Comparison of ENCODE assay signal across 8 cellular contexts in the genomic region with DNA sequence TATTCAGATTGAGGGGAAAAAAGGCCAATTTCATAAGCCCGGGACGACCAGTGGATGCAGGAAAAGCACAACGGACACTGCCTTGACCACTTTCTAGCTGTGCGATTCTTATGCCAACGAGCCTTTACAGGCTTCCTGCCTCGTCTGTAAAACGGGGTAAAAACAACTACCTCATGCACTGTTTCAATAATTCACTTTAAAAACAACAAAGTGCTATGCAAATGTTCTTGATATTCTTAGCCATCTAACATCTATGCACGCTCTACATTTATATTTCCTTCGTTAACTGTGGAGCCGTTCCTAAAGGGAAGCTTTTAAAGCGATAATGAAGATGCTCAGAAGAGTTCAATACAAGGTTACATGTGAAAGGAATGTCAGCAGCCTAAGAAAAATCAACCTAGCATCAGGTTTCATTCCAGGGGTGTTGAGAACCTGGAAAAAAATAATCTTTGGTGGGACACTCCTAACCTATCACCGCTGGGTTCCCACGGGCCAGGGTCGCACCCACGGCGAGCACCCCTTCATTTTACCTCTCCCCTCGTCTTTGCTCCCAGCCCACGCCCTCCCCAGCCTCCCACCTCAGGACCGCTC. TPM values are rescaled to one million over a fixed set of nuclear protein-coding genes. Genes with fewer than 3 reads are reported as not detected.
DNase-seq lines count a peak whose midpoint lies in the region; ATAC-seq, FAIRE-seq and TF ChIP-seq lines count a peak whose summit lies in the region.

No MANE protein-coding gene starts in this region.

- H3K79me2 ChIP-seq in PC-9 (ENCODE audit: low read depth) = peaks cover 13% of the 10 kb centered on the region
- 0 out of 4 replicates have a peak, but pooled peaks cover 0 to 6% of the 10 kb centered on the region in 2 experiments for H3K79me2 ChIP-seq in H1 (ENCODE audit: control insufficient read depth in 1 of 2, insufficient read depth in 2 of 2, low read length in 2 of 2)

- H3K56ac ChIP-seq in H1 (replicated peaks; ENCODE audit: insufficient read length, low read depth, low read length) = peak overlapping the region; percentile 62

- H3K27ac ChIP-seq in PC-9 (peak overlapping the region; percentile 48), H1 (ENCODE audit: low read depth, low read length) (0 out of 2 replicates have a peak overlapping the region, but pooled peaks have one; percentile 18)

- H3K4me1 ChIP-seq in PC-9 (replicated peaks; ENCODE audit: insufficient read depth) = peaks cover 41% of the 10 kb centered on the region
- peaks cover 4 to 14% (median 9%) of the 10 kb centered on the region in 4 experiments; a peak in 6 of 7 replicates for H3K4me1 ChIP-seq in H1 (replicated peaks in 1 of 4; ENCODE audit: control insufficient read depth in 3 of 4, insufficient read depth in 4 of 4, low read length in 3 of 4)

- no peaks in the 10 kb centered on the region for H3K9me2 ChIP-seq in PC-9 (ENCODE audit: insufficient read depth)

- no peaks in the 10 kb centered on the region for H3K36me3 Mint-ChIP-seq in nephron (ENCODE audit: low read depth)

- CTCF ChIA-PET in PC-9 (lab: Charles Lee) (interaction anchor here (0.6 to 1.3 kb wide), 3 partner anchors 38 to 1873 kb away, joined by 3 to 4 read pairs (median 3); no protein-coding TSS in a partner anchor), H1 (lab: Charles Lee; ENCODE audit: partially characterized antibody) (interaction anchor here (1.3 to 2.0 kb wide), 5 partner anchors 19 to 85 kb away, joined by 4 to 6 read pairs (median 4); no protein-coding TSS in a partner anchor)

- H4K20me1 ChIP-seq in PC-9 (ENCODE audit: insufficient read depth) (no peaks in the 10 kb centered on the region), H1 (replicated peaks in 1 of 2; ENCODE audit: control insufficient read depth in 1 of 2, insufficient read depth in 2 of 2, low read length in 2 of 2) (no peaks in the 10 kb centered on the region)

- H2BK120ac ChIP-seq in H1 (replicated peaks; ENCODE audit: low read depth, low read length) = peak overlapping the region; percentile 6

- no peak overlapping the region for H2BK15ac ChIP-seq in H1 (ENCODE audit: low read length)

- DNase-seq in AG09309 (ENCODE audit: low read depth) = no peak
- no peak for DNase-seq in PC-9
- DNase-seq in H1 (ENCODE audit: low read depth in 1 of 2, low spot score in 2 of 2) = no peak
- DNase-seq in stimulated activated CD4-positive, alpha-beta T cell treated with anti-CD3 and anti-CD28 coated beads, Interleukin-4, amount 100 ng/mL, for 1 hour = no peak
- DNase-seq in activated gamma-delta T cell treated with Interleukin-2 at 50 U/mL for 16 hours = no peak
- DNase-seq in AG20443 (ENCODE audit: low spot score) = no peak

- peak overlapping the region; percentile 87 for H3K4me2 ChIP-seq in PC-9
- peak overlapping the region; percentile 61 to 80 for H3K4me2 ChIP-seq in H1 (ENCODE audit: insufficient read depth in 1 of 2, low read depth in 2 of 2, low read length in 2 of 2)

- no peaks in the 10 kb centered on the region for H3K27me3 ChIP-seq in PC-9 (ENCODE audit: insufficient read depth, low read depth)
- H3K27me3 ChIP-seq in H1 (replicated peaks in 1 of 4; ENCODE audit: control insufficient read depth in 3 of 4, extremely low read depth in 1 of 4, insufficient read depth in 3 of 4, low read length in 3 of 4) = no peaks in the 10 kb centered on the region

- H3K14ac ChIP-seq in H1 (ENCODE audit: insufficient read length) = no peak overlapping the region

- TF ChIP-seq EP300 in H1 (IDR thresholded peaks at IDR 0.05; ENCODE audit: borderline replicate concordance in 1 of 2, low read depth in 2 of 2, low read length in 2 of 2) = no peak

- peak overlapping the region; percentile 82 to 98 (median 97) for H3K27ac Mint-ChIP-seq in nephron

- peak overlapping the region in 3 of 4 experiments; percentile 3 to 46 (median 30); a peak in 3 of 7 replicates for H3K9ac ChIP-seq in H1 (replicated peaks in 1 of 4; ENCODE audit: extremely low read depth in 1 of 4, low read depth in 3 of 4, low read length in 3 of 4)

- FAIRE-seq in H1 (lab: Jason Lieb, UNC) = peak; percentile 71

- 4% methylated on average over 17 of the region's 19 CpGs; no CpG with 5 or more reads in 1 of the 2 experiments for WGBS in H1 (ENCODE audit: extremely low coverage in 1 of 2, insufficient coverage in 1 of 2, insufficient read length in 1 of 2, insufficient replicate concordance in 2 of 2, low coverage in 1 of 2, low lambda C conversion rate in 2 of 2, missing lambda C conversion rate in 1 of 2), 2 experiments

- no peak overlapping the region for H3K23ac ChIP-seq in H1 (ENCODE audit: insufficient read length)

- TSS peak; percentile 69 for BruUV-seq in PC-9 (replicated peaks; lab: Mats Ljungman, UMichigan)

- H3K4me3 Mint-ChIP-seq in nephron = peak overlapping the region; percentile 85 to 92 (median 90)

- peaks cover 37% of the 10 kb centered on the region for H3F3A ChIP-seq in PC-9 (ENCODE audit: insufficient read depth, low read depth)

- H2BK12ac ChIP-seq in H1 (ENCODE audit: low read depth, low read length) = peak overlapping the region; percentile 2; the same call in 1 of the 2 replicates

- peak overlapping the region; percentile 53 for H4K5ac ChIP-seq in H1 (ENCODE audit: insufficient read length, low read depth, low read length)

- H3K27me3 Mint-ChIP-seq in nephron (ENCODE audit: low read depth) = peaks cover 2% of the 10 kb centered on the region

- H3K4me3 ChIP-seq in AG09309 (ENCODE audit: control insufficient read depth, low read depth, low read length) (peak overlapping the region; percentile 69), PC-9 (peak overlapping the region; percentile 70), H1 (ENCODE audit: extremely low read depth in 1 of 4, insufficient read depth in 2 of 4, low read depth in 3 of 4, low read length in 4 of 4) (peak overlapping the region; percentile 42 to 87 (median 72))

- H3K4ac ChIP-seq in H1 (replicated peaks; ENCODE audit: insufficient read length, low read depth, low read length) = peak overlapping the region; percentile 21

- intact Hi-C loops in PC-9 (cut with micrococcal nuclease; ENCODE audit: unreplicated experiment) = loop anchor here (10.0 kb wide), 1 partner anchor 339 kb away; a partner anchor contains a TSS

- no peak overlapping the region for H2AK5ac ChIP-seq in H1 (ENCODE audit: low read depth, low read length)

- H3K79me1 ChIP-seq in H1 (ENCODE audit: low read depth, low read length) = no peaks in the 10 kb centered on the region

- TF ChIP-seq CTCF in AG09309 (IDR thresholded peaks at IDR 0.05; ENCODE audit: control insufficient read depth, insufficient read depth, low read depth, low read length, missing control alignments) (no peak), PC-9 (conservative IDR thresholded peaks at IDR 0.05) (no peak; the same call in 1 of the 2 replicates), H1 (IDR thresholded peaks at IDR 0.05; ENCODE audit: control extremely low read depth in 1 of 3, insufficient read depth in 1 of 3, low read depth in 1 of 3, low read length in 3 of 3) (no peak), nephron (IDR thresholded peaks at IDR 0.05; ENCODE audit: unreplicated experiment in 3 of 3) (peak; percentile 29 to 41 (median 41))

- no peak for TF ChIP-seq RAD21 in H1 (IDR thresholded peaks at IDR 0.05 in 1 of 2, conservative IDR thresholded peaks at IDR 0.05 in 1 of 2; ENCODE audit: low read depth in 2 of 2, low read length in 2 of 2)

- H3K9me3 ChIP-seq in PC-9 (ENCODE audit: insufficient read depth, low read depth) (no peaks in the 10 kb centered on the region), H1 (ENCODE audit: insufficient read depth in 2 of 2, low read depth in 1 of 2, low read length in 1 of 2) (no peaks in the 10 kb centered on the region)

- H2BK5ac ChIP-seq in H1 (ENCODE audit: low read depth, low read length) = peak overlapping the region; percentile 52; the same call in 1 of the 2 replicates

- H3K9me3 Mint-ChIP-seq in nephron = no peaks in the 10 kb centered on the region

- H4K8ac ChIP-seq in H1 (ENCODE audit: extremely low read depth, insufficient read depth, low read length) = peak overlapping the region; percentile 71; the same call in 1 of the 2 replicates

- POLR2A ChIA-PET in PC-9 (lab: Charles Lee; ENCODE audit: unreplicated experiment) (interaction anchor here (0.6 kb wide), 1 partner anchor 817 kb away, joined by 4 read pairs; no protein-coding TSS in a partner anchor), H1 (lab: Charles Lee; ENCODE audit: partially characterized antibody) (interaction anchor here (0.7 to 3.1 kb wide), 10 partner anchors 9 to 530 kb away, joined by 3 to 17 read pairs (median 4); no protein-coding TSS in a partner anchor)

- peak overlapping the region; percentile 93 for H4K91ac ChIP-seq in H1 (replicated peaks; ENCODE audit: insufficient read length, low read length)

- peaks cover 10% of the 10 kb centered on the region; the same call in 1 of the 2 replicates for H3K23me2 ChIP-seq in H1 (ENCODE audit: low read depth, low read length)

- H2AFZ ChIP-seq in PC-9 (peak overlapping the region; percentile 88), H1 (ENCODE audit: low read length) (peak overlapping the region; percentile 59; the same call in 1 of the 2 replicates)

- TF ChIP-seq POLR2A in H1 (IDR thresholded peaks at IDR 0.05; ENCODE audit: control extremely low read depth in 1 of 2, low read depth in 2 of 2, low read length in 2 of 2) = peak; percentile 8 to 10; a peak in 2 of 3 replicates

- H3K18ac ChIP-seq in H1 (ENCODE audit: extremely low read depth, low read length) = peak overlapping the region; percentile 68; the same call in 1 of the 2 replicates

- H2BK20ac ChIP-seq in H1 (ENCODE audit: low read length) = no peak overlapping the region

- H3K4me1 Mint-ChIP-seq in nephron = peaks cover 42% of the 10 kb centered on the region

- ATAC-seq in GM19035 (IDR thresholded peaks at IDR 0.05; ENCODE audit: unreplicated experiment) = peak; percentile 6

- H3K36me3 ChIP-seq in PC-9 (ENCODE audit: low read depth) = no peaks in the 10 kb centered on the region
- no peaks in the 10 kb centered on the region; a peak in 1 of 8 replicates for H3K36me3 ChIP-seq in H1 (ENCODE audit: control insufficient read depth in 2 of 4, insufficient read depth in 4 of 4, low read length in 3 of 4)

TF ChIP-seq in H1, 55 proteins besides CTCF, POLR2A, EP300 and RAD21 (continues in another document):
- no peak for TF ChIP-seq CBX8 (IDR thresholded peaks at IDR 0.05; ENCODE audit: borderline replicate concordance, low read depth, low read length)
- no peak for TF ChIP-seq HDAC6 (IDR thresholded peaks at IDR 0.05; ENCODE audit: low read depth, low read length)

RNA-seq across cellular contexts. Expression of a gene that starts 1.0 kb away (rescaled TPM):
- total RNA-seq in PC-9 (2021) = 5.1 and 8.4 TPM in 2 replicates
- 13.7 and 13.9 TPM in 2 replicates for total RNA-seq in H1 (2021; fragmentation: NEBNext Ultra II Directional; extraction: Animal tissue kit (Norgen Biotek cat#: 25700))
- polyA plus RNA-seq in H1 (2011; rRNA removed) = 5.0 and 6.4 TPM in 2 replicates
- polyA plus RNA-seq in H1 (2011; cell fraction: cytosol; rRNA removed) = 6.4 TPM
- polyA plus RNA-seq in H1 (2011; cell fraction: nucleus; rRNA removed) = 5.1 TPM
- 5.5 to 8.2 TPM (median 7.1 TPM) in 4 replicates for polyA plus RNA-seq in H1 (2012, experiment 1 of 2)
- polyA plus RNA-seq in H1 (2012, experiment 2 of 2) = 4.5 TPM
- polyA plus RNA-seq in H1 (2013, experiment 1 of 2) = 10.8 TPM
- 12.0 TPM for polyA plus RNA-seq in H1 (2013, experiment 2 of 2)
- 14.4 and 15.2 TPM in 2 replicates for polyA minus RNA-seq in H1 (2011; rRNA and poly(A)+ RNA removed)
- polyA minus RNA-seq in H1 (2011; cell fraction: cytosol; rRNA and poly(A)+ RNA removed) = 6.8 TPM
- 11.0 TPM for polyA minus RNA-seq in H1 (2011; cell fraction: nucleus; rRNA and poly(A)+ RNA removed)

Comparison
In these comparisons a context has a peak if more than half of its experiments do, and no peak if none do; other contexts are left out.
1. CTCF ChIP-seq: peak in nephron (3 of 3); none in AG09309 (single experiment), PC-9 (single experiment) and H1 (0 of 3).
2. Peak in every context shown above with its lines, with median percentiles within 50 percentile points of each other: H3K4me3 ChIP-seq.